In the genomic region with DNA sequence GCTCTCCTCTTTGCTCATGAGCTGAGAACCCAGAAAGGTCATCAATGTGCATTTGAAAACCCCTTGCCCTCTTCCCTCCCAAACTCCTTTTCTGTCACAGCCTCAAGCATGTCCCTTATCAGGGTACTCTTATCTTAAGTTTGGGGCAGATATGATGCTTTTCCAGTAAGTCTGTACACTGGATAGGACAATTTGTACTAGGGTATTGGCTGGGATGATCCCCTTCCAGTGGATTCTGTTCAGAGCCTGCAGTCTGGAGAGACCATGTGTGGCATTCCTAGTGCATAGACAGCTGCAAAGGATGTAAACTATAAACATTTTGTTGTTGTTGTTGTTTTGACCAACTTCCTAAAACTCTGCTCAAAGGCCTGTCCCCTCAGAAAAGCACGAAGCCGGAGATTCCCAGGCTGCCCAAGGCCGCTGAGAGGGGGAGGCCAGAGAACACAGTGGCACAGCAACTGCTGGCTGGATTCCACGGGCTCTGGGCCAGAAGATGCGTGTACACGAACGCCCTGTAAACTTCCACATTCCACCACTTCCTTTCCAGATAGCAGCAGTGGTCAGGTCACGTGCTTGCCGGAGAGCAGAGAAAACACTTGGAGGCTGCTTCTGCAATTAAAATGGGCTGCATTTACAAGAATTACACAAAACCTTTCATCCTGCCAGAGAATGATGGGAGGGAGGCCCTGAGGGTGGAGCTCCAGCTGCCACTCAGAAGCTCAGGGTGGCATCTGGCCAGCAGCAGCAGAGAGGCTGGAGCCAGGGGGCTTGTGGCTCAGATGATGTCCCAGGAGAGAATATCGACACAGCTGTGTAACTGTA, we compare ENCODE assay signal across 8 cellular contexts. TPM values are rescaled to one million over a fixed set of nuclear protein-coding genes. Genes with fewer than 3 reads are reported as not detected.
DNase-seq lines count a peak whose midpoint lies in the region; ATAC-seq and TF ChIP-seq lines count a peak whose summit lies in the region.

No MANE protein-coding gene starts in this region.

- H3K4me1 Mint-ChIP-seq in stimulated activated effector memory CD8-positive, alpha-beta T cell treated with anti-CD3 and anti-CD28 coated beads, Interleukin-12 subunit alpha, Interleukin-12 subunit beta, amount 100 ng/mL, for 72 hours: peaks cover 72% of the 10 kb centered on the region

- H3K36me3 ChIP-seq in OCI-LY3 (replicated peaks; ENCODE audit: low read depth, low read length) (peaks cover 39% of the 10 kb centered on the region), esophagus (ENCODE audit: control insufficient read depth in 2 of 2, insufficient read depth in 2 of 2, low read length in 1 of 2) (no peaks in the 10 kb centered on the region), muscle layer of colon (ENCODE audit: insufficient read depth, low read length) (no peaks in the 10 kb centered on the region)

- H3K27ac ChIP-seq in OCI-LY3 (ENCODE audit: low read length) (peak overlapping the region; percentile 98), esophagus (ENCODE audit: low read depth in 2 of 2, low read length in 1 of 2) (peak overlapping the region; percentile 67 to 70), muscle layer of colon (ENCODE audit: low read depth, low read length) (peak overlapping the region; percentile 70)

- peak; percentile 46 for ATAC-seq in stimulated activated effector memory CD8-positive, alpha-beta T cell treated with anti-CD3 and anti-CD28 coated beads, Interleukin-12 subunit alpha, Interleukin-12 subunit beta, amount 100 ng/mL, for 72 hours
- no peak for ATAC-seq in GM18505 (IDR thresholded peaks at IDR 0.05; ENCODE audit: unreplicated experiment)

- H3K27me3 ChIP-seq in OCI-LY3 (ENCODE audit: low read depth, low read length) (no peaks in the 10 kb centered on the region), esophagus (ENCODE audit: control insufficient read depth in 1 of 2, insufficient read depth in 2 of 2, low read length in 2 of 2) (no peaks in the 10 kb centered on the region), muscle layer of colon (ENCODE audit: control insufficient read depth in 1 of 2, insufficient read depth in 2 of 2, low read length in 2 of 2) (no peaks in the 10 kb centered on the region)

- no peak overlapping the region for H3K4me3 ChIP-seq in OCI-LY3 (ENCODE audit: low read length)
- no peak overlapping the region for H3K4me3 ChIP-seq in esophagus (ENCODE audit: low read depth in 1 of 2, low read length in 2 of 2)
- no peak overlapping the region for H3K4me3 ChIP-seq in muscle layer of colon (ENCODE audit: low read depth in 1 of 2, low read length in 2 of 2)

- H3K4me2 ChIP-seq in OCI-LY3 (ENCODE audit: low read length): peak overlapping the region; percentile 25

- no peaks in the 10 kb centered on the region for H3K9me3 Mint-ChIP-seq in stimulated activated effector memory CD8-positive, alpha-beta T cell treated with anti-CD3 and anti-CD28 coated beads, Interleukin-12 subunit alpha, Interleukin-12 subunit beta, amount 100 ng/mL, for 72 hours

- 4 to 5% methylated on average over 10 of the region's 10 CpGs for WGBS in esophagus, 2 donors

- H4K20me1 ChIP-seq in OCI-LY3 (ENCODE audit: insufficient read depth, low read length): peaks cover 39% of the 10 kb centered on the region

- H2AFZ ChIP-seq in OCI-LY3 (ENCODE audit: low read depth, low read length): no peak overlapping the region

- H3K4me1 ChIP-seq in OCI-LY3 (ENCODE audit: low read length): peaks cover 93% of the 10 kb centered on the region
- H3K4me1 ChIP-seq in esophagus (ENCODE audit: control insufficient read depth in 2 of 2, insufficient read depth in 2 of 2, low read length in 1 of 2): peaks cover 0 to 16% of the 10 kb centered on the region in 2 donors
- H3K4me1 ChIP-seq in muscle layer of colon (ENCODE audit: insufficient read depth, low read length): peaks cover 40% of the 10 kb centered on the region

- H3K79me2 ChIP-seq in OCI-LY3 (ENCODE audit: low read length): peaks cover 62% of the 10 kb centered on the region

- TF ChIP-seq POLR2A in GM18505 (IDR thresholded peaks at IDR 0.05; ENCODE audit: borderline replicate concordance, extremely low read depth, insufficient read depth, insufficient read length): no peak

- peaks cover 52% of the 10 kb centered on the region for H3K36me3 Mint-ChIP-seq in stimulated activated effector memory CD8-positive, alpha-beta T cell treated with anti-CD3 and anti-CD28 coated beads, Interleukin-12 subunit alpha, Interleukin-12 subunit beta, amount 100 ng/mL, for 72 hours

- peak; percentile 89 for DNase-seq in HCEC 1CT
- DNase-seq in activated T-cell treated with anti-CD3 and anti-CD28 coated beads, Interleukin-2, amount 50 U/mL, for 1 hour: peak; percentile 61
- peak in 1 of 2 donors; percentile 66 for DNase-seq in stimulated activated effector memory CD8-positive, alpha-beta T cell treated with anti-CD3 and anti-CD28 coated beads, Interleukin-12 subunit alpha, Interleukin-12 subunit beta, amount 100 ng/mL, for 72 hours (ENCODE audit: low spot score in 2 of 2)
- DNase-seq in NCI-H2107 (lab: John Stamatoyannopoulos, UW): no peak

- no peak for TF ChIP-seq CTCF in OCI-LY3 (IDR thresholded peaks at IDR 0.05; ENCODE audit: low read depth, low read length)

- H3K9me3 ChIP-seq in OCI-LY3 (ENCODE audit: insufficient read depth, low read length) (no peaks in the 10 kb centered on the region), esophagus (ENCODE audit: control insufficient read depth in 2 of 2, insufficient read depth in 1 of 2, low read depth in 1 of 2, low read length in 1 of 2) (no peaks in the 10 kb centered on the region), muscle layer of colon (ENCODE audit: low read length) (no peaks in the 10 kb centered on the region)

- H3K9ac ChIP-seq in OCI-LY3 (ENCODE audit: low read length) (peak overlapping the region; percentile 5; the same call in 1 of the 2 replicates), muscle layer of colon (ENCODE audit: low read length) (no peak overlapping the region)

- peak overlapping the region; percentile 67 for H3K4me3 Mint-ChIP-seq in stimulated activated effector memory CD8-positive, alpha-beta T cell treated with anti-CD3 and anti-CD28 coated beads, Interleukin-12 subunit alpha, Interleukin-12 subunit beta, amount 100 ng/mL, for 72 hours

- peak overlapping the region; percentile 92 for H3K27ac Mint-ChIP-seq in stimulated activated effector memory CD8-positive, alpha-beta T cell treated with anti-CD3 and anti-CD28 coated beads, Interleukin-12 subunit alpha, Interleukin-12 subunit beta, amount 100 ng/mL, for 72 hours

RNA-seq across cellular contexts. Expression of a gene that starts 42.1 kb away (rescaled TPM):
- polyA plus RNA-seq in esophagus: not detected
